ENCODE assay signal across 1 cellular context in genomic region chr20:36605309-36606170, GRCh38.
TF ChIP-seq lines count a peak whose summit lies in the region.

A gene with protein sequence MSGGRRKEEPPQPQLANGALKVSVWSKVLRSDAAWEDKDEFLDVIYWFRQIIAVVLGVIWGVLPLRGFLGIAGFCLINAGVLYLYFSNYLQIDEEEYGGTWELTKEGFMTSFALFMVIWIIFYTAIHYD (plus strand): TSS chr20:36605779. CDS start chr20:36605952, 173 bp downstream.

TF ChIP-seq in HepG2, 621 proteins besides CTCF, POLR2A, EP300 and RAD21 (continued from another document and continues in another):
- TF ChIP-seq, protein P1, sequence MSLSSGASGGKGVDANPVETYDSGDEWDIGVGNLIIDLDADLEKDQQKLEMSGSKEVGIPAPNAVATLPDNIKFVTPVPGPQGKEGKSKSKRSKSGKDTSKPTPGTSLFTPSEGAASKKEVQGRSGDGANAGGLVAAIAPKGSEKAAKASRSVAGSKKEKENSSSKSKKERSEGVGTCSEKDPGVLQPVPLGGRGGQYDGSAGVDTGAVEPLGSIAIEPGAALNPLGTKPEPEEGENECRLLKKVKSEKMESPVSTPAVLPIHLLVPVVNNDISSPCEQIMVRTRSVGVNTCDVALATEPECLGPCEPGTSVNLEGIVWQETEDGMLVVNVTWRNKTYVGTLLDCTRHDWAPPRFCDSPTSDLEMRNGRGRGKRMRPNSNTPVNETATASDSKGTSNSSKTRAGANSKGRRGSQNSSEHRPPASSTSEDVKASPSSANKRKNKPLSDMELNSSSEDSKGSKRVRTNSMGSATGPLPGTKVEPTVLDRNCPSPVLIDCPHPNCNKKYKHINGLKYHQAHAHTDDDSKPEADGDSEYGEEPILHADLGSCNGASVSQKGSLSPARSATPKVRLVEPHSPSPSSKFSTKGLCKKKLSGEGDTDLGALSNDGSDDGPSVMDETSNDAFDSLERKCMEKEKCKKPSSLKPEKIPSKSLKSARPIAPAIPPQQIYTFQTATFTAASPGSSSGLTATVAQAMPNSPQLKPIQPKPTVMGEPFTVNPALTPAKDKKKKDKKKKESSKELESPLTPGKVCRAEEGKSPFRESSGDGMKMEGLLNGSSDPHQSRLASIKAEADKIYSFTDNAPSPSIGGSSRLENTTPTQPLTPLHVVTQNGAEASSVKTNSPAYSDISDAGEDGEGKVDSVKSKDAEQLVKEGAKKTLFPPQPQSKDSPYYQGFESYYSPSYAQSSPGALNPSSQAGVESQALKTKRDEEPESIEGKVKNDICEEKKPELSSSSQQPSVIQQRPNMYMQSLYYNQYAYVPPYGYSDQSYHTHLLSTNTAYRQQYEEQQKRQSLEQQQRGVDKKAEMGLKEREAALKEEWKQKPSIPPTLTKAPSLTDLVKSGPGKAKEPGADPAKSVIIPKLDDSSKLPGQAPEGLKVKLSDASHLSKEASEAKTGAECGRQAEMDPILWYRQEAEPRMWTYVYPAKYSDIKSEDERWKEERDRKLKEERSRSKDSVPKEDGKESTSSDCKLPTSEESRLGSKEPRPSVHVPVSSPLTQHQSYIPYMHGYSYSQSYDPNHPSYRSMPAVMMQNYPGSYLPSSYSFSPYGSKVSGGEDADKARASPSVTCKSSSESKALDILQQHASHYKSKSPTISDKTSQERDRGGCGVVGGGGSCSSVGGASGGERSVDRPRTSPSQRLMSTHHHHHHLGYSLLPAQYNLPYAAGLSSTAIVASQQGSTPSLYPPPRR (CRISPR knock-in tag; IDR thresholded peaks at IDR 0.05; ENCODE audit: borderline replicate concordance): peak; percentile 83; the same call in 1 of the 2 replicates
- peak; percentile 97 for TF ChIP-seq ZNF124 (CRISPR knock-in tag; IDR thresholded peaks at IDR 0.05)
- TF ChIP-seq ZNF317 (CRISPR knock-in tag; IDR thresholded peaks at IDR 0.05): peak; percentile 89
- no peak for TF ChIP-seq GLMP (CRISPR knock-in tag; IDR thresholded peaks at IDR 0.05; ENCODE audit: borderline replicate concordance)
- peak; percentile 66; the same call in 1 of the 2 replicates for TF ChIP-seq ZNF746 (CRISPR knock-in tag; IDR thresholded peaks at IDR 0.05)
- TF ChIP-seq SUZ12 (IDR thresholded peaks at IDR 0.05; ENCODE audit: low read depth, low read length): no peak
- peak; percentile 95 for TF ChIP-seq IRF9 (CRISPR knock-in tag; IDR thresholded peaks at IDR 0.05; ENCODE audit: borderline replicate concordance)
- TF ChIP-seq, protein P2, sequence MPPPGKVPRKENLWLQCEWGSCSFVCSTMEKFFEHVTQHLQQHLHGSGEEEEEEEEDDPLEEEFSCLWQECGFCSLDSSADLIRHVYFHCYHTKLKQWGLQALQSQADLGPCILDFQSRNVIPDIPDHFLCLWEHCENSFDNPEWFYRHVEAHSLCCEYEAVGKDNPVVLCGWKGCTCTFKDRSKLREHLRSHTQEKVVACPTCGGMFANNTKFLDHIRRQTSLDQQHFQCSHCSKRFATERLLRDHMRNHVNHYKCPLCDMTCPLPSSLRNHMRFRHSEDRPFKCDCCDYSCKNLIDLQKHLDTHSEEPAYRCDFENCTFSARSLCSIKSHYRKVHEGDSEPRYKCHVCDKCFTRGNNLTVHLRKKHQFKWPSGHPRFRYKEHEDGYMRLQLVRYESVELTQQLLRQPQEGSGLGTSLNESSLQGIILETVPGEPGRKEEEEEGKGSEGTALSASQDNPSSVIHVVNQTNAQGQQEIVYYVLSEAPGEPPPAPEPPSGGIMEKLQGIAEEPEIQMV (CRISPR knock-in tag; IDR thresholded peaks at IDR 0.05; ENCODE audit: low read depth): peak; percentile 89
- peak; percentile 98 for TF ChIP-seq FOXK1 (CRISPR knock-in tag; IDR thresholded peaks at IDR 0.05; ENCODE audit: borderline replicate concordance, low read depth)
- TF ChIP-seq ZNF782 (CRISPR knock-in tag; IDR thresholded peaks at IDR 0.05; ENCODE audit: borderline replicate concordance): no peak; the same call in 1 of the 2 replicates
- TF ChIP-seq SMARCC2 (IDR thresholded peaks at IDR 0.05): no peak
- peak; percentile 97 for TF ChIP-seq AGO2 (optimal IDR thresholded peaks at IDR 0.05; ENCODE audit: low read depth, low read length)
- TF ChIP-seq ZBED4 (CRISPR knock-in tag; IDR thresholded peaks at IDR 0.05; ENCODE audit: borderline replicate concordance): peak; percentile 78
- no peak for TF ChIP-seq CEBPZ (IDR thresholded peaks at IDR 0.05; ENCODE audit: low read length)
- TF ChIP-seq ZNF674 (CRISPR knock-in tag; IDR thresholded peaks at IDR 0.05; ENCODE audit: low read depth): no peak
- TF ChIP-seq CREB1 (IDR thresholded peaks at IDR 0.05): peak; percentile 100
- peak; percentile 99 for TF ChIP-seq CREB1 (CRISPR knock-in tag; IDR thresholded peaks at IDR 0.05)
- no peak for TF ChIP-seq ZFYVE20 (CRISPR knock-in tag; IDR thresholded peaks at IDR 0.05; ENCODE audit: borderline replicate concordance, low read depth)
- no peak for TF ChIP-seq ZBTB8A (CRISPR knock-in tag; IDR thresholded peaks at IDR 0.05; ENCODE audit: borderline replicate concordance, low read depth)
- TF ChIP-seq ZNF441 (CRISPR knock-in tag; IDR thresholded peaks at IDR 0.05; ENCODE audit: borderline replicate concordance): peak; percentile 96
- peak; percentile 99 for TF ChIP-seq XRCC5 (optimal IDR thresholded peaks at IDR 0.05; ENCODE audit: low read length)
- TF ChIP-seq ATF6 (CRISPR knock-in tag; conservative IDR thresholded peaks at IDR 0.05): no peak
- TF ChIP-seq TBP (CRISPR knock-in tag; IDR thresholded peaks at IDR 0.05): 0 out of 2 replicates have a peak, but pooled peaks have one; percentile 37
- TF ChIP-seq SCMH1 (CRISPR knock-in tag; IDR thresholded peaks at IDR 0.05; ENCODE audit: borderline replicate concordance): no peak
- 0 out of 2 replicates have a peak, but pooled peaks have one; percentile 73 for TF ChIP-seq ZNF720 (CRISPR knock-in tag; IDR thresholded peaks at IDR 0.05)
- TF ChIP-seq CENPX (CRISPR knock-in tag; IDR thresholded peaks at IDR 0.05): no peak
- peak; percentile 82 for TF ChIP-seq SOX5 (CRISPR knock-in tag; IDR thresholded peaks at IDR 0.05; ENCODE audit: borderline replicate concordance)
- TF ChIP-seq KDM6A (CRISPR knock-in tag; IDR thresholded peaks at IDR 0.05; ENCODE audit: low read depth): no peak
- peak; percentile 34; the same call in 1 of the 2 replicates for TF ChIP-seq SIN3B (IDR thresholded peaks at IDR 0.05; ENCODE audit: low read length)
- TF ChIP-seq ZBTB26 (CRISPR knock-in tag; IDR thresholded peaks at IDR 0.05; ENCODE audit: borderline replicate concordance): peak; percentile 83; the same call in 1 of the 2 replicates
- TF ChIP-seq SAP130 (CRISPR knock-in tag; IDR thresholded peaks at IDR 0.05; ENCODE audit: low read depth): peak; percentile 98
- TF ChIP-seq, protein P3, sequence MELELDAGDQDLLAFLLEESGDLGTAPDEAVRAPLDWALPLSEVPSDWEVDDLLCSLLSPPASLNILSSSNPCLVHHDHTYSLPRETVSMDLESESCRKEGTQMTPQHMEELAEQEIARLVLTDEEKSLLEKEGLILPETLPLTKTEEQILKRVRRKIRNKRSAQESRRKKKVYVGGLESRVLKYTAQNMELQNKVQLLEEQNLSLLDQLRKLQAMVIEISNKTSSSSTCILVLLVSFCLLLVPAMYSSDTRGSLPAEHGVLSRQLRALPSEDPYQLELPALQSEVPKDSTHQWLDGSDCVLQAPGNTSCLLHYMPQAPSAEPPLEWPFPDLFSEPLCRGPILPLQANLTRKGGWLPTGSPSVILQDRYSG (CRISPR knock-in tag; IDR thresholded peaks at IDR 0.05): peak; percentile 73; the same call in 1 of the 2 replicates
- TF ChIP-seq RFX1 (IDR thresholded peaks at IDR 0.05): no peak
- peak; percentile 89 for TF ChIP-seq JUN (CRISPR knock-in tag; IDR thresholded peaks at IDR 0.05)
